ENCODE assay signal across 28 cellular contexts in genomic region chr6:140464720-140465119, GRCh38.
"Had no signal": no experiment of that assay in that cellular context is flagged by ENCODE, and none has a peak within 500 bp of the region (broad histone marks: within the 10 kb centered on the region; RNA-seq: fewer than 3 reads in every experiment).

No MANE protein-coding gene starts in this region.

- H3K9me3 Mint-ChIP-seq: activated naive CD8-positive, alpha-beta T cell treated with anti-CD3 and anti-CD28 coated beads, Interleukin-2, amount 10 ng/mL, durations not matched to agents 7 days and 5 days; activated T-helper 1 cell treated with anti-CD3 and anti-CD28 coated beads, Interleukin-12 subunit alpha, Interleukin-12 subunit beta, Interleukin-2, Interleukin-4 antibody, amounts not matched to agents 30 ng/mL and 10 ng/mL and 1 ng/mL, durations not matched to agents 14 hours and 24 hours and 36 hours; central memory CD8-positive, alpha-beta T cell had no signal

- H3K4me2 ChIP-seq: smooth muscle cell had no signal

- H3K27me3 Mint-ChIP-seq: activated naive CD4-positive, alpha-beta T cell treated with anti-CD3 and anti-CD28 coated beads, Interleukin-2, amount 10 ng/mL, durations not matched to agents 7 days and 5 days; central memory CD8-positive, alpha-beta T cell; progenitor cell of endocrine pancreas had no signal

- DNase-seq: activated CD4-positive, alpha-beta T cell treated with anti-CD3 and anti-CD28 coated beads for 4 hours; activated CD4-positive, alpha-beta T cell treated with anti-CD3 and anti-CD28 coated beads, Interleukin-2, amount 50 U/mL, for 48 hours; activated CD8-positive, alpha-beta memory T cell treated with anti-CD3 and anti-CD28 coated beads for 24 hours; activated effector memory CD4-positive, alpha-beta T cell treated with anti-CD3 and anti-CD28 coated beads, Interleukin-2, amount 50 U/mL, for 16 hours; activated naive CD4-positive, alpha-beta T cell treated with anti-CD3 and anti-CD28 coated beads, Interleukin-2, amount 10 ng/mL, durations not matched to agents 7 days and 5 days; activated naive CD8-positive, alpha-beta T cell treated with anti-CD3 and anti-CD28 coated beads, Interleukin-2, amount 10 ng/mL, durations not matched to agents 7 days and 5 days; activated T-cell treated with anti-CD3 and anti-CD28 coated beads, Interleukin-2, amount 50 U/mL, for 1 hour; amygdala; dermis blood vessel endothelial cell; effector CD4-positive, alpha-beta T cell; foreskin keratinocyte; heart left ventricle; left ventricle myocardium inferior; naive B cell; nephron progenitor cell; ovary; retina; sigmoid colon; stimulated activated CD4-positive, alpha-beta T cell treated with anti-CD3 and anti-CD28 coated beads, Interleukin-15, amount 100 ng/mL, for 24 hours; stimulated activated CD4-positive, alpha-beta T cell treated with anti-CD3 and anti-CD28 coated beads, Interleukin-2, amount 100 ng/mL, for 24 hours; stimulated activated naive B cell treated with anti-CD40 and anti-IgM and Interleukin-4, amounts not matched to agents 10 μg/mL and 1 μg/mL and 100 μg/mL, for 72 hours had no signal

- H3K27ac ChIP-seq: foreskin keratinocyte, heart left ventricle, left ventricle myocardium inferior, ovary, sigmoid colon had no signal

- H3K27ac Mint-ChIP-seq: activated naive CD4-positive, alpha-beta T cell treated with anti-CD3 and anti-CD28 coated beads, Interleukin-2, amount 10 ng/mL, durations not matched to agents 7 days and 5 days; activated naive CD8-positive, alpha-beta T cell treated with anti-CD3 and anti-CD28 coated beads, Interleukin-2, amount 10 ng/mL, durations not matched to agents 7 days and 5 days; activated T-helper 1 cell treated with anti-CD3 and anti-CD28 coated beads, Interleukin-12 subunit alpha, Interleukin-12 subunit beta, Interleukin-2, Interleukin-4 antibody, amounts not matched to agents 30 ng/mL and 10 ng/mL and 1 ng/mL, durations not matched to agents 14 hours and 24 hours and 36 hours; naive B cell; nephron progenitor cell; stimulated activated naive B cell treated with anti-CD40 and anti-IgM and Interleukin-4, amounts not matched to agents 10 μg/mL and 1 μg/mL and 100 μg/mL, for 72 hours had no signal

- H3K9me3 ChIP-seq: ovary had no signal

- H3K36me3 Mint-ChIP-seq: activated naive CD4-positive, alpha-beta T cell treated with anti-CD3 and anti-CD28 coated beads, Interleukin-2, amount 10 ng/mL, durations not matched to agents 7 days and 5 days; activated naive CD8-positive, alpha-beta T cell treated with anti-CD3 and anti-CD28 coated beads, Interleukin-2, amount 10 ng/mL, durations not matched to agents 7 days and 5 days; naive B cell; stimulated activated naive B cell treated with anti-CD40 and anti-IgM and Interleukin-4, amounts not matched to agents 10 μg/mL and 1 μg/mL and 100 μg/mL, for 72 hours had no signal

- FAIRE-seq: bronchial epithelial cell had no signal

- H3K27me3 ChIP-seq: esophagus muscularis mucosa, foreskin keratinocyte, heart left ventricle, ovary, sigmoid colon, tibial nerve had no signal

- H3K4me1 Mint-ChIP-seq: activated naive CD4-positive, alpha-beta T cell treated with anti-CD3 and anti-CD28 coated beads, Interleukin-2, amount 10 ng/mL, durations not matched to agents 7 days and 5 days; activated naive CD8-positive, alpha-beta T cell treated with anti-CD3 and anti-CD28 coated beads, Interleukin-2, amount 10 ng/mL, durations not matched to agents 7 days and 5 days; central memory CD8-positive, alpha-beta T cell; naive B cell; nephron progenitor cell; stimulated activated naive B cell treated with anti-CD40 and anti-IgM and Interleukin-4, amounts not matched to agents 10 μg/mL and 1 μg/mL and 100 μg/mL, for 72 hours had no signal

- H3K4me3 ChIP-seq: esophagus muscularis mucosa, heart left ventricle, left ventricle myocardium inferior, ovary, sigmoid colon, smooth muscle cell, tibial nerve had no signal

- H3K4me3 Mint-ChIP-seq: activated naive CD4-positive, alpha-beta T cell treated with anti-CD3 and anti-CD28 coated beads, Interleukin-2, amount 10 ng/mL, durations not matched to agents 7 days and 5 days; activated naive CD8-positive, alpha-beta T cell treated with anti-CD3 and anti-CD28 coated beads, Interleukin-2, amount 10 ng/mL, durations not matched to agents 7 days and 5 days; activated T-helper 1 cell treated with anti-CD3 and anti-CD28 coated beads, Interleukin-12 subunit alpha, Interleukin-12 subunit beta, Interleukin-2, Interleukin-4 antibody, amounts not matched to agents 30 ng/mL and 10 ng/mL and 1 ng/mL, durations not matched to agents 14 hours and 24 hours and 36 hours; central memory CD8-positive, alpha-beta T cell; naive B cell; nephron progenitor cell; stimulated activated naive B cell treated with anti-CD40 and anti-IgM and Interleukin-4, amounts not matched to agents 10 μg/mL and 1 μg/mL and 100 μg/mL, for 72 hours had no signal

- H3K36me3 ChIP-seq: esophagus muscularis mucosa, heart left ventricle, left ventricle myocardium inferior, ovary, sigmoid colon, tibial nerve had no signal
